8 cellular contexts compared by ENCODE assay signal in genomic region chr9:124871156-124871561, GRCh38. TPM values are rescaled to one million over a fixed set of nuclear protein-coding genes. Genes with fewer than 3 reads are reported as not detected.
DNase-seq lines count a peak whose midpoint lies in the region; ATAC-seq and TF ChIP-seq lines count a peak whose summit lies in the region.

No MANE protein-coding gene starts in this region.

- no peak for DNase-seq in CD4-positive, alpha-beta T cell
- DNase-seq in IMR-90 (no peak), nephron progenitor cell (no peak), NCI-H2081 treated with DMSO at 0.1 percent for 48 hours (lab: John Stamatoyannopoulos, UW) (no peak)
- no peak for DNase-seq in activated effector memory CD4-positive, alpha-beta T cell treated with anti-CD3 and anti-CD28 coated beads, Interleukin-2, amount 50 U/mL, for 16 hours

- no peak overlapping the region for H2BK15ac ChIP-seq in IMR-90 (ENCODE audit: low read depth, low read length)

- peak overlapping the region; percentile 92 for H3K27ac Mint-ChIP-seq in CD4-positive, alpha-beta T cell
- H3K27ac Mint-ChIP-seq in nephron progenitor cell, result peak overlapping the region; percentile 83

- 78% methylated on average over 8 of the region's 11 CpGs; no CpG with 5 or more reads in 1 of the 2 experiments for WGBS in IMR-90 (ENCODE audit: extremely low coverage in 2 of 2, insufficient read length in 1 of 2), 2 experiments

- no peak overlapping the region for H2AK9ac ChIP-seq in IMR-90 (replicated peaks; ENCODE audit: low read depth, low read length, poor library complexity)

- ATAC-seq in CD4-positive, alpha-beta T cell (ENCODE audit: poor library complexity), result no peak
- no peak for ATAC-seq in IMR-90 (ENCODE audit: low read depth)
- no peak for ATAC-seq in GM19324 (IDR thresholded peaks at IDR 0.05; ENCODE audit: low FRiP score, unreplicated experiment)
- no peak for ATAC-seq in GM18909 (IDR thresholded peaks at IDR 0.05; ENCODE audit: poor library complexity, unreplicated experiment)

- TF ChIP-seq POLR2A in IMR-90 (IDR thresholded peaks at IDR 0.05; ENCODE audit: low read depth, low read length), result no peak

- H3K4me3 ChIP-seq in IMR-90 (ENCODE audit: insufficient read depth, low read depth, low read length), result no peak overlapping the region

- no peak overlapping the region for H3K56ac ChIP-seq in IMR-90 (ENCODE audit: extremely low read depth, insufficient read depth, low read length)

- peaks cover 54% of the 10 kb centered on the region for H3K4me1 Mint-ChIP-seq in CD4-positive, alpha-beta T cell (ENCODE audit: low read depth)
- H3K4me1 Mint-ChIP-seq in nephron progenitor cell, result peaks cover 54% of the 10 kb centered on the region

- dilution Hi-C loops in IMR-90 (cut with HindIII; ENCODE audit: low sequenced_read_pairs, unreplicated experiment), result no loop called here

- peaks cover 61% of the 10 kb centered on the region for H3K36me3 Mint-ChIP-seq in CD4-positive, alpha-beta T cell (ENCODE audit: low read depth)
- H3K36me3 Mint-ChIP-seq in nephron progenitor cell (ENCODE audit: low read depth), result peaks cover 31% of the 10 kb centered on the region

- no peak overlapping the region for H2BK20ac ChIP-seq in IMR-90 (ENCODE audit: low read depth, low read length)

- H2AK5ac ChIP-seq in IMR-90 (ENCODE audit: low read depth, low read length), result no peak overlapping the region

- no peak overlapping the region for H4K5ac ChIP-seq in IMR-90 (ENCODE audit: low read depth, low read length)

- CTCF ChIA-PET in CD4-positive, alpha-beta T cell (lab: Charles Lee), result interaction anchor here (1.2 to 3.6 kb wide), 2 partner anchors 10 to 18 kb away, joined by 6 to 21 read pairs; partner anchors contain the start of genes ARPC5L, RPL35 and WDR38
- CTCF ChIA-PET in IMR-90 (lab: Yijun Ruan, JAX), result no interaction called here

- peaks cover 16% of the 10 kb centered on the region; the same call in 1 of the 2 replicates for H3K9me1 ChIP-seq in IMR-90 (ENCODE audit: insufficient read depth, low read length)

- H3K23ac ChIP-seq in IMR-90 (ENCODE audit: low read depth, low read length), result peak overlapping the region; percentile 6; the same call in 1 of the 2 replicates

- no peak overlapping the region for H4K91ac ChIP-seq in IMR-90 (ENCODE audit: insufficient read depth, low read depth, low read length)

- H3K79me1 ChIP-seq in IMR-90 (ENCODE audit: low read depth in 1 of 2, low read length in 2 of 2), result peaks cover 15 to 80% of the 10 kb centered on the region in 2 experiments; a peak in 3 of 4 replicates

- no peaks in the 10 kb centered on the region for H3K27me3 Mint-ChIP-seq in CD4-positive, alpha-beta T cell
- H3K27me3 Mint-ChIP-seq in nephron progenitor cell (ENCODE audit: low read depth, poor library complexity), result no peaks in the 10 kb centered on the region

- no peak overlapping the region for H2BK120ac ChIP-seq in IMR-90 (ENCODE audit: low read depth, low read length)

- H3K18ac ChIP-seq in IMR-90 (ENCODE audit: low read depth, low read length), result no peak overlapping the region

- no peaks in the 10 kb centered on the region for H3K9me3 ChIP-seq in CD4-positive, alpha-beta T cell (ENCODE audit: control insufficient read depth, low read length)
- no peaks in the 10 kb centered on the region for H3K9me3 ChIP-seq in IMR-90 (ENCODE audit: control insufficient read depth, insufficient read depth, low read length)

- H3K27ac ChIP-seq in CD4-positive, alpha-beta T cell (ENCODE audit: low read depth, low read length), result peak overlapping the region; percentile 96
- H3K27ac ChIP-seq in IMR-90 (ENCODE audit: insufficient read depth, low read length) (no peak overlapping the region), angular gyrus (ENCODE audit: low read depth, low read length) (peak overlapping the region; percentile 33)

- H2AFZ ChIP-seq in IMR-90 (replicated peaks; ENCODE audit: low read length, poor library complexity), result no peak overlapping the region

- no peak overlapping the region for H3K4ac ChIP-seq in IMR-90 (ENCODE audit: low read depth, low read length)

- peaks cover 35% of the 10 kb centered on the region for H3K36me3 ChIP-seq in IMR-90 (ENCODE audit: control insufficient read depth, insufficient read depth, low read length)

- H4K8ac ChIP-seq in IMR-90 (ENCODE audit: low read depth in 2 of 2, low read length in 2 of 2), result no peak overlapping the region

- H3K9me3 Mint-ChIP-seq in CD4-positive, alpha-beta T cell, result no peaks in the 10 kb centered on the region
- no peaks in the 10 kb centered on the region for H3K9me3 Mint-ChIP-seq in nephron progenitor cell

- no peak overlapping the region for H2BK5ac ChIP-seq in IMR-90 (ENCODE audit: low read depth, low read length, poor library complexity, severe bottlenecking)

- no peak for TF ChIP-seq CTCF in CD4-positive, alpha-beta T cell (IDR thresholded peaks at IDR 0.05)
- TF ChIP-seq CTCF in IMR-90 (conservative IDR thresholded peaks at IDR 0.05; ENCODE audit: low read depth, low read length) (no peak), nephron progenitor cell (IDR thresholded peaks at IDR 0.05) (no peak)

- BruUV-seq in IMR-90 (replicated peaks; lab: Mats Ljungman, UMichigan), result no TSS peak

- in situ Hi-C loops in IMR-90 (cut with MboI; ENCODE audit: low sequenced_read_pairs), result no loop called here

- H3K4me1 ChIP-seq in IMR-90 (ENCODE audit: control insufficient read depth, insufficient read depth, low read length), result peaks cover 22% of the 10 kb centered on the region

- TF ChIP-seq RAD21 in IMR-90 (IDR thresholded peaks at IDR 0.05; ENCODE audit: low read length), result no peak

- no peak overlapping the region for H3K9ac ChIP-seq in IMR-90 (ENCODE audit: low read depth, low read length)

- intact Hi-C loops in CD4-positive, alpha-beta T cell (cut with DNase I, micrococcal nuclease), result no loop called here
- intact Hi-C loops in IMR-90 (cut with micrococcal nuclease), result loop anchor here (2.0 kb wide), 1 partner anchor 272 kb away; the partner anchor contains the start of gene SCAI

- POLR2A ChIA-PET in CD4-positive, alpha-beta T cell (lab: Charles Lee), result interaction anchor here (0.7 to 2.4 kb wide), 2 partner anchors 10 to 23 kb away, joined by 3 to 15 read pairs; partner anchors contain the start of genes ARPC5L and RPL35
- POLR2A ChIA-PET in IMR-90 (lab: Charles Lee; ENCODE audit: unreplicated experiment), result no interaction called here

- H3K4me2 ChIP-seq in IMR-90 (ENCODE audit: low read depth, low read length), result peak overlapping the region; percentile 98; the same call in 1 of the 2 replicates

- peak overlapping the region; percentile 92 for H3K4me3 Mint-ChIP-seq in CD4-positive, alpha-beta T cell
- peak overlapping the region; percentile 93 for H3K4me3 Mint-ChIP-seq in nephron progenitor cell

- peaks cover 55% of the 10 kb centered on the region for H4K20me1 ChIP-seq in IMR-90 (ENCODE audit: insufficient read depth, low read length)

- H3K14ac ChIP-seq in IMR-90 (replicated peaks; ENCODE audit: low read depth, low read length), result 0 out of 2 replicates have a peak overlapping the region, but pooled peaks have one; percentile 85

- H3K27me3 ChIP-seq in CD4-positive, alpha-beta T cell (ENCODE audit: control insufficient read depth, insufficient read depth, low read length), result no peaks in the 10 kb centered on the region
- no peaks in the 10 kb centered on the region for H3K27me3 ChIP-seq in IMR-90 (ENCODE audit: control insufficient read depth, insufficient read depth, low read length)

TF ChIP-seq in IMR-90, 13 proteins besides CTCF, POLR2A, EP300 and RAD21:
- TF ChIP-seq ELK1 (IDR thresholded peaks at IDR 0.05; ENCODE audit: borderline replicate concordance, low read depth, low read length) (no peak), USF2 (IDR thresholded peaks at IDR 0.05; ENCODE audit: low read depth, low read length) (no peak), RFX5 (IDR thresholded peaks at IDR 0.05; ENCODE audit: low read depth, low read length) (no peak), RCOR1 (IDR thresholded peaks at IDR 0.05; ENCODE audit: insufficient replicate concordance, low read length) (no peak), MAZ (IDR thresholded peaks at IDR 0.05; ENCODE audit: borderline replicate concordance, low read depth, low read length) (no peak), BHLHE40 (IDR thresholded peaks at IDR 0.05; ENCODE audit: low read depth, low read length) (no peak), MXI1 (IDR thresholded peaks at IDR 0.05; ENCODE audit: borderline replicate concordance, low read depth, low read length) (no peak)

RNA-seq across cellular contexts. Expression of gene ARPC5L, which starts 9.2 kb away (rescaled TPM):
- 10 to 100 TPM; 36.8 to 37.0 TPM for total RNA-seq in CD4-positive, alpha-beta T cell
- total RNA-seq in IMR-90 (2012; rRNA removed), result 11.1 and 19.7 TPM in 2 replicates
- 53.8 and 57.4 TPM in 2 replicates for polyA plus RNA-seq in IMR-90 (2012; rRNA removed)
- 40.2 and 49.0 TPM in 2 replicates for polyA plus RNA-seq in IMR-90 (2012; cell fraction: cytosol; rRNA removed)
- 25.4 and 61.2 TPM in 2 replicates for polyA plus RNA-seq in IMR-90 (2012; cell fraction: nucleus; rRNA removed; ENCODE audit: low replicate concordance)

RNA-seq across cellular contexts. Expression of gene RPL35, which starts 9.4 kb away (rescaled TPM):
- total RNA-seq in CD4-positive, alpha-beta T cell, result 1,000 to 10,000 TPM; 2,088 to 2,142 TPM
- 881 and 1,151 TPM in 2 replicates for total RNA-seq in IMR-90 (2012; rRNA removed)
- 1,650 and 1,735 TPM in 2 replicates for polyA plus RNA-seq in IMR-90 (2012; rRNA removed)
- polyA plus RNA-seq in IMR-90 (2012; cell fraction: cytosol; rRNA removed), result 3,661 and 4,271 TPM in 2 replicates
- polyA plus RNA-seq in IMR-90 (2012; cell fraction: nucleus; rRNA removed; ENCODE audit: low replicate concordance), result 742 and 1,804 TPM in 2 replicates

RNA-seq across cellular contexts. Expression of gene WDR38, which starts 17.9 kb away (rescaled TPM):
- not detected for total RNA-seq in CD4-positive, alpha-beta T cell
- not detected in 2 replicates for total RNA-seq in IMR-90 (2012; rRNA removed)
- polyA plus RNA-seq in IMR-90 (2012; rRNA removed), result not detected in 2 replicates
- polyA plus RNA-seq in IMR-90 (2012; cell fraction: cytosol; rRNA removed), result not detected in 2 replicates
- not detected in 2 replicates for polyA plus RNA-seq in IMR-90 (2012; cell fraction: nucleus; rRNA removed; ENCODE audit: low replicate concordance)
